Comparison of ENCODE assay signal across 1 cellular context in genomic region chr3:5190147-5190791, GRCh38.
TF ChIP-seq lines count a peak whose summit lies in the region.

No MANE protein-coding gene starts in this region.

TF ChIP-seq in K562, 482 proteins besides CTCF, POLR2A, EP300 and RAD21 (continued from another document and continues in another):
- TF ChIP-seq BCLAF1 (IDR thresholded peaks at IDR 0.05; ENCODE audit: borderline replicate concordance in 1 of 2, control insufficient read depth in 1 of 2, low read depth in 2 of 2, low read length in 1 of 2) (no peak), MYBL2 (IDR thresholded peaks at IDR 0.05; ENCODE audit: low read depth) (no peak), MYBL2 (CRISPR knock-in tag; IDR thresholded peaks at IDR 0.05; ENCODE audit: borderline replicate concordance) (no peak), NR0B1 (IDR thresholded peaks at IDR 0.05; ENCODE audit: partially characterized antibody) (no peak), TAF1 (IDR thresholded peaks at IDR 0.05; ENCODE audit: control insufficient read depth, extremely low read depth, insufficient read depth, low read length, severe bottlenecking) (no peak), TFAM (CRISPR knock-in tag; conservative IDR thresholded peaks at IDR 0.05) (no peak), HDAC3 (IDR thresholded peaks at IDR 0.05; ENCODE audit: borderline replicate concordance, partially characterized antibody) (no peak), BDP1 (IDR thresholded peaks at IDR 0.05; ENCODE audit: insufficient read depth, insufficient read length) (no peak), ZFP30 (CRISPR knock-in tag; IDR thresholded peaks at IDR 0.05; ENCODE audit: borderline replicate concordance) (no peak), CBFA2T3 (IDR thresholded peaks at IDR 0.05) (peak; percentile 62), COPS2 (conservative IDR thresholded peaks at IDR 0.05) (no peak), TCF3 (CRISPR knock-in tag; IDR thresholded peaks at IDR 0.05) (peak; percentile 49), STAT5A (IDR thresholded peaks at IDR 0.05; ENCODE audit: borderline replicate concordance, low read length) (no peak), JUNB (CRISPR knock-in tag; conservative IDR thresholded peaks at IDR 0.05) (no peak), SOX6 (IDR thresholded peaks at IDR 0.05) (no peak), PKNOX1 (IDR thresholded peaks at IDR 0.05) (no peak), KDM1A (IDR thresholded peaks at IDR 0.05) (0 out of 4 replicates have a peak, but pooled peaks of 1 of the 2 experiments have one; percentile 10), LEF1 (IDR thresholded peaks at IDR 0.05) (no peak), NCOA6 (IDR thresholded peaks at IDR 0.05) (no peak), SMAD1 (IDR thresholded peaks at IDR 0.05; ENCODE audit: low read depth, low read length, partially characterized antibody) (no peak), ZNF311 (CRISPR knock-in tag; IDR thresholded peaks at IDR 0.05) (no peak), GATA2 (CRISPR knock-in tag; IDR thresholded peaks at IDR 0.05) (no peak), ETV1 (tag; conservative IDR thresholded peaks at IDR 0.05; ENCODE audit: low read depth) (no peak), HEY1 (CRISPR knock-in tag; IDR thresholded peaks at IDR 0.05; ENCODE audit: borderline replicate concordance) (no peak), PTTG1 (tag; IDR thresholded peaks at IDR 0.05; ENCODE audit: low read depth) (no peak), E2F4 (CRISPR knock-in tag; IDR thresholded peaks at IDR 0.05; ENCODE audit: low read depth) (no peak), ZNF146 (CRISPR knock-in tag; IDR thresholded peaks at IDR 0.05; ENCODE audit: unreplicated experiment) (no peak), RBM14 (IDR thresholded peaks at IDR 0.05; ENCODE audit: borderline replicate concordance, insufficient read depth, low read depth, low read length) (no peak), NRF1 (conservative IDR thresholded peaks at IDR 0.05 in 1 of 2, IDR thresholded peaks at IDR 0.05 in 1 of 2) (no peak), NFE2 (IDR thresholded peaks at IDR 0.05; ENCODE audit: low read depth) (no peak), ZNF695 (CRISPR knock-in tag; IDR thresholded peaks at IDR 0.05) (no peak), CCAR2 (IDR thresholded peaks at IDR 0.05; ENCODE audit: low read depth, low read length) (no peak), DMBX1 (CRISPR knock-in tag; IDR thresholded peaks at IDR 0.05; ENCODE audit: borderline replicate concordance) (no peak), RBM25 (IDR thresholded peaks at IDR 0.05; ENCODE audit: low read depth, low read length, severe bottlenecking) (no peak), TAL1 (IDR thresholded peaks at IDR 0.05) (peak; percentile 55; the same call in 1 of the 2 replicates), BCL6 (CRISPR knock-in tag; IDR thresholded peaks at IDR 0.05) (no peak), ZNF165 (CRISPR knock-in tag; IDR thresholded peaks at IDR 0.05; ENCODE audit: borderline replicate concordance) (no peak), HMG20B (CRISPR knock-in tag; IDR thresholded peaks at IDR 0.05) (no peak), EP400 (IDR thresholded peaks at IDR 0.05) (peak; percentile 35; the same call in 1 of the 2 replicates), ARID2 (IDR thresholded peaks at IDR 0.05) (no peak), LCOR (CRISPR knock-in tag; IDR thresholded peaks at IDR 0.05) (no peak), IRF9 (tag; IDR thresholded peaks at IDR 0.05) (no peak), CEBPB (tag; IDR thresholded peaks at IDR 0.05) (no peak), HLTF (IDR thresholded peaks at IDR 0.05) (no peak), ZNF511 (CRISPR knock-in tag; IDR thresholded peaks at IDR 0.05) (no peak), DIDO1 (tag; IDR thresholded peaks at IDR 0.05; ENCODE audit: low read depth) (no peak), ILF3 (IDR thresholded peaks at IDR 0.05; ENCODE audit: borderline replicate concordance) (no peak), ZBTB17 (CRISPR knock-in tag; IDR thresholded peaks at IDR 0.05) (no peak), RFX7 (CRISPR knock-in tag; IDR thresholded peaks at IDR 0.05) (no peak), HDAC1 (IDR thresholded peaks at IDR 0.05) (peak in 1 of 2 experiments; percentile 33; a peak in 1 of 4 replicates), ETS2 (tag; IDR thresholded peaks at IDR 0.05; ENCODE audit: borderline replicate concordance, poor library complexity, severe bottlenecking) (no peak), MTA3 (IDR thresholded peaks at IDR 0.05; ENCODE audit: borderline replicate concordance) (no peak), ZKSCAN3 (CRISPR knock-in tag; IDR thresholded peaks at IDR 0.05) (no peak), ID3 (CRISPR knock-in tag; IDR thresholded peaks at IDR 0.05) (no peak), ID3 (tag; IDR thresholded peaks at IDR 0.05) (peak; percentile 31; the same call in 1 of the 2 replicates), EZH2 (IDR thresholded peaks at IDR 0.05; ENCODE audit: borderline replicate concordance, low read depth, low read length) (no peak), TRIM28 (IDR thresholded peaks at IDR 0.05) (no peak), FIP1L1 (IDR thresholded peaks at IDR 0.05; ENCODE audit: low read depth, low read length, poor library complexity, severe bottlenecking) (no peak), HIVEP1 (CRISPR knock-in tag; IDR thresholded peaks at IDR 0.05) (no peak), ZBTB11 (CRISPR knock-in tag; IDR thresholded peaks at IDR 0.05) (no peak), CBX5 (IDR thresholded peaks at IDR 0.05; ENCODE audit: borderline replicate concordance, low read depth) (no peak), ETV5 (CRISPR knock-in tag; IDR thresholded peaks at IDR 0.05; ENCODE audit: low read depth) (no peak), MECOM (CRISPR knock-in tag; IDR thresholded peaks at IDR 0.05) (no peak), E2F8 (IDR thresholded peaks at IDR 0.05; ENCODE audit: low read depth, partially characterized antibody) (no peak), FOXJ3 (CRISPR knock-in tag; IDR thresholded peaks at IDR 0.05) (no peak)
